29 cellular contexts compared by ENCODE assay signal in genomic region chr19:22472180-22472637, GRCh38. TPM values are rescaled to one million over a fixed set of nuclear protein-coding genes. Genes with fewer than 3 reads are reported as not detected.
"Had no signal": no experiment of that assay in that cellular context is flagged by ENCODE, and none has a peak within 500 bp of the region (broad histone marks: within the 10 kb centered on the region; RNA-seq: fewer than 3 reads in every experiment).

No MANE protein-coding gene starts in this region.

- FAIRE-seq: TTC549 had no signal

- H3K27ac Mint-ChIP-seq: activated CD4-positive, alpha-beta T cell treated with anti-CD3 and anti-CD28 coated beads, Interleukin-2, amount 10 ng/mL, durations not matched to agents 24 days and 14 days; activated CD8-positive, alpha-beta T cell treated with anti-CD3 and anti-CD28 coated beads for 36 hours; activated naive CD4-positive, alpha-beta T cell treated with anti-CD3 and anti-CD28 coated beads for 36 hours; activated naive CD4-positive, alpha-beta T cell treated with anti-CD3 and anti-CD28 coated beads, Interleukin-2, amount 50 U/mL, for 72 hours; activated T-cell treated with anti-CD3 and anti-CD28 coated beads, Interleukin-2, amount 50 U/mL, for 72 hours; activated T-helper 2 cell treated with anti-CD3 and anti-CD28 coated beads, Interferon-gamma antibody, Interleukin-2, Interleukin-4, amounts not matched to agents 10 μg/mL and 5 μg/mL and 100 μg/mL, durations not matched to agents 14 hours and 24 hours and 36 hours; T-helper 1 cell treated with Interleukin-12 subunit alpha and Interleukin-12 subunit beta and Interleukin-4 antibody, amounts not matched to agents 30 μg/mL and 1 μg/mL, for 36 hours; T-helper 2 cell treated with Interferon-gamma antibody and Interleukin-4, amounts not matched to agents 5 μg/mL and 100 μg/mL, for 36 hours had no signal

- H3K36me3 ChIP-seq: brain microvascular endothelial cell, SJCRH30 had no signal

- H3K4me1 Mint-ChIP-seq: activated CD4-positive, alpha-beta T cell treated with anti-CD3 and anti-CD28 coated beads, Interleukin-2, amount 10 ng/mL, durations not matched to agents 24 days and 14 days had no signal

- H3K27me3 ChIP-seq: brain microvascular endothelial cell, SJCRH30 had no signal

- H3K27ac ChIP-seq: brain microvascular endothelial cell, SJCRH30, SK-N-MC had no signal

- H3K4me3 Mint-ChIP-seq: activated CD4-positive, alpha-beta T cell treated with anti-CD3 and anti-CD28 coated beads, Interleukin-2, amount 10 ng/mL, durations not matched to agents 24 days and 14 days; activated CD8-positive, alpha-beta T cell treated with anti-CD3 and anti-CD28 coated beads for 36 hours; activated naive CD4-positive, alpha-beta T cell treated with anti-CD3 and anti-CD28 coated beads for 36 hours; activated T-cell treated with anti-CD3 and anti-CD28 coated beads, Interleukin-2, amount 50 U/mL, for 72 hours; T-helper 1 cell treated with Interleukin-12 subunit alpha and Interleukin-12 subunit beta and Interleukin-4 antibody, amounts not matched to agents 30 μg/mL and 1 μg/mL, for 36 hours; T-helper 2 cell treated with Interferon-gamma antibody and Interleukin-4, amounts not matched to agents 5 μg/mL and 100 μg/mL, for 36 hours had no signal

- DNase-seq: activated CD4-positive, alpha-beta T cell treated with anti-CD3 and anti-CD28 coated beads, Interleukin-2, amount 10 ng/mL, durations not matched to agents 24 days and 14 days; activated CD4-positive, alpha-beta T cell treated with anti-CD3 and anti-CD28 coated beads, Interleukin-2, amount 50 U/mL, for 4 hours; activated CD8-positive, alpha-beta T cell treated with anti-CD3 and anti-CD28 coated beads for 36 hours; activated gamma-delta T cell; activated naive CD4-positive, alpha-beta T cell treated with anti-CD3 and anti-CD28 coated beads for 36 hours; activated T-cell treated with anti-CD3 and anti-CD28 coated beads, Interleukin-2, amount 50 U/mL, for 1 hour; activated T-cell treated with anti-CD3 and anti-CD28 coated beads, Interleukin-2, amount 50 U/mL, for 72 hours; amniotic stem cell; aorta; brain microvascular endothelial cell; central memory CD4-positive, alpha-beta T cell; NCI-H1105; NCI-H1417 treated with DMSO at 0.1 percent for 48 hours; NCI-H187 treated with DMSO at 0.1 percent for 48 hours; NCI-H2081; NCI-H345; NCI-H524 treated with DMSO at 0.1 percent for 48 hours; SHP77; SJCRH30 had no signal

- ATAC-seq: activated CD8-positive, alpha-beta T cell treated with anti-CD3 and anti-CD28 coated beads for 36 hours; activated naive CD4-positive, alpha-beta T cell treated with anti-CD3 and anti-CD28 coated beads, Interleukin-2, amount 50 U/mL, for 72 hours; activated T-cell treated with anti-CD3 and anti-CD28 coated beads, Interleukin-2, amount 50 U/mL, for 72 hours; Panc1 had no signal

- H3K27me3 Mint-ChIP-seq: activated CD4-positive, alpha-beta T cell treated with anti-CD3 and anti-CD28 coated beads, Interleukin-2, amount 10 ng/mL, durations not matched to agents 24 days and 14 days; activated CD8-positive, alpha-beta T cell treated with anti-CD3 and anti-CD28 coated beads for 36 hours had no signal

- H3K4me1 ChIP-seq: SJCRH30 had no signal

- H3K4me3 ChIP-seq: SJCRH30, SK-N-MC had no signal

RNA-seq across cellular contexts. Expression of gene ZNF98, which starts 50.1 kb away (rescaled TPM):
- total RNA-seq: activated CD4-positive, alpha-beta T cell treated with anti-CD3 and anti-CD28 coated beads, Interleukin-2, amount 10 ng/mL, durations not matched to agents 24 days and 14 days; activated CD8-positive, alpha-beta memory T cell treated with anti-CD3 and anti-CD28 coated beads for 36 hours; activated CD8-positive, alpha-beta T cell treated with anti-CD3 and anti-CD28 coated beads for 36 hours; activated naive CD4-positive, alpha-beta T cell treated with anti-CD3 and anti-CD28 coated beads for 36 hours; activated naive CD4-positive, alpha-beta T cell treated with anti-CD3 and anti-CD28 coated beads, Interleukin-2, amount 50 U/mL, for 72 hours; activated T-helper 2 cell treated with anti-CD3 and anti-CD28 coated beads, Interferon-gamma antibody, Interleukin-2, Interleukin-4, amounts not matched to agents 10 μg/mL and 5 μg/mL and 100 μg/mL, durations not matched to agents 14 hours and 24 hours and 36 hours; M059J; NCI-H460; SJCRH30 had no signal
